ENCODE assay signal across 25 cellular contexts in genomic region chr5:107765685-107766063, GRCh38.
"Had no signal": no experiment of that assay in that cellular context is flagged by ENCODE, and none has a peak within 500 bp of the region (broad histone marks: within the 10 kb centered on the region; RNA-seq: fewer than 3 reads in every experiment).

No MANE protein-coding gene starts in this region.

- FAIRE-seq: endothelial cell of umbilical vein, islet of Langerhans had no signal

- H3K27me3 ChIP-seq: esophagus muscularis mucosa, gastroesophageal sphincter, heart left ventricle, neural progenitor cell, right atrium auricular region, sigmoid colon, spleen, vagina had no signal

- H3K27ac ChIP-seq: esophagus muscularis mucosa, foreskin keratinocyte, gastroesophageal sphincter, heart left ventricle, neural progenitor cell, prostate gland, right atrium auricular region, sigmoid colon, spleen, vagina had no signal

- ATAC-seq: foreskin keratinocyte; gastroesophageal sphincter; heart left ventricle; naive thymus-derived CD4-positive, alpha-beta T cell; stimulated activated naive B cell treated with anti-CD40 and anti-IgM and Interleukin-4, amounts not matched to agents 10 μg/mL and 1 μg/mL and 100 μg/mL, for 72 hours had no signal

- H3K27ac Mint-ChIP-seq: dendritic cell treated with granulocyte-macrophage colony-stimulating factor and Interleukin-4, amounts not matched to agents 40 ng/mL and 50 ng/mL, for 4 days; memory B cell; mesothelial cell of epicardium; naive thymus-derived CD4-positive, alpha-beta T cell; neural progenitor cell; stimulated activated naive B cell treated with anti-CD40 and anti-IgM and Interleukin-4, amounts not matched to agents 10 μg/mL and 1 μg/mL and 100 μg/mL, for 72 hours; stimulated activated naive CD8-positive, alpha-beta T cell treated with anti-CD3 and anti-CD28 coated beads, Interleukin-15, Interleukin-2, amounts not matched to agents 100 ng/mL and 50 ng/mL, for 24 hours had no signal

- H3K36me3 Mint-ChIP-seq: memory B cell; mesothelial cell of epicardium; naive thymus-derived CD4-positive, alpha-beta T cell; neural progenitor cell; stimulated activated naive B cell treated with anti-CD40 and anti-IgM and Interleukin-4, amounts not matched to agents 10 μg/mL and 1 μg/mL and 100 μg/mL, for 72 hours had no signal

- H3K9ac ChIP-seq: neural progenitor cell had no signal

- H3K9me3 Mint-ChIP-seq: dendritic cell treated with granulocyte-macrophage colony-stimulating factor and Interleukin-4, amounts not matched to agents 40 ng/mL and 50 ng/mL, for 4 days; memory B cell; mesothelial cell of epicardium; nephron; neural progenitor cell; stimulated activated naive B cell treated with anti-CD40 and anti-IgM and Interleukin-4, amounts not matched to agents 10 μg/mL and 1 μg/mL and 100 μg/mL, for 72 hours; stimulated activated naive CD8-positive, alpha-beta T cell treated with anti-CD3 and anti-CD28 coated beads, Interleukin-15, Interleukin-2, amounts not matched to agents 100 ng/mL and 50 ng/mL, for 24 hours had no signal

- H3K4me3 ChIP-seq: esophagus muscularis mucosa, gastroesophageal sphincter, heart left ventricle, lung, neural progenitor cell, prostate gland, right atrium auricular region, sigmoid colon, spleen, vagina had no signal

- H3K27me3 Mint-ChIP-seq: dendritic cell treated with granulocyte-macrophage colony-stimulating factor and Interleukin-4, amounts not matched to agents 40 ng/mL and 50 ng/mL, for 4 days; memory B cell; stimulated activated naive B cell treated with anti-CD40 and anti-IgM and Interleukin-4, amounts not matched to agents 10 μg/mL and 1 μg/mL and 100 μg/mL, for 72 hours had no signal

- H3K4me3 Mint-ChIP-seq: dendritic cell treated with granulocyte-macrophage colony-stimulating factor and Interleukin-4, amounts not matched to agents 40 ng/mL and 50 ng/mL, for 4 days; memory B cell; mesothelial cell of epicardium; naive thymus-derived CD4-positive, alpha-beta T cell; nephron; neural progenitor cell; stimulated activated naive B cell treated with anti-CD40 and anti-IgM and Interleukin-4, amounts not matched to agents 10 μg/mL and 1 μg/mL and 100 μg/mL, for 72 hours; stimulated activated naive CD8-positive, alpha-beta T cell treated with anti-CD3 and anti-CD28 coated beads, Interleukin-15, Interleukin-2, amounts not matched to agents 100 ng/mL and 50 ng/mL, for 24 hours had no signal

- H3K36me3 ChIP-seq: esophagus muscularis mucosa, gastroesophageal sphincter, heart left ventricle, neural progenitor cell, prostate gland, right atrium auricular region, sigmoid colon, spleen, vagina had no signal

- H3K4me1 Mint-ChIP-seq: memory B cell; naive thymus-derived CD4-positive, alpha-beta T cell; stimulated activated naive B cell treated with anti-CD40 and anti-IgM and Interleukin-4, amounts not matched to agents 10 μg/mL and 1 μg/mL and 100 μg/mL, for 72 hours had no signal

- H3K4me2 ChIP-seq: neural progenitor cell had no signal

- DNase-seq: cerebellar nuclear complex; effector CD8-positive, alpha-beta T cell; foreskin keratinocyte; heart left ventricle; hippocampal formation; naive thymus-derived CD4-positive, alpha-beta T cell; nucleus accumbens; sigmoid colon; spleen; stimulated activated naive B cell treated with anti-CD40 and anti-IgM and Interleukin-4, amounts not matched to agents 10 μg/mL and 1 μg/mL and 100 μg/mL, for 72 hours; trophoblast cell had no signal

- H3K9me3 ChIP-seq: esophagus muscularis mucosa, gastroesophageal sphincter, heart left ventricle, prostate gland, right atrium auricular region, sigmoid colon, spleen, vagina had no signal

- H3K4me1 ChIP-seq: esophagus muscularis mucosa, foreskin keratinocyte, gastroesophageal sphincter, heart left ventricle, prostate gland, right atrium auricular region, spleen, vagina had no signal
